ENCODE assay signal across 22 cellular contexts in the genomic region with DNA sequence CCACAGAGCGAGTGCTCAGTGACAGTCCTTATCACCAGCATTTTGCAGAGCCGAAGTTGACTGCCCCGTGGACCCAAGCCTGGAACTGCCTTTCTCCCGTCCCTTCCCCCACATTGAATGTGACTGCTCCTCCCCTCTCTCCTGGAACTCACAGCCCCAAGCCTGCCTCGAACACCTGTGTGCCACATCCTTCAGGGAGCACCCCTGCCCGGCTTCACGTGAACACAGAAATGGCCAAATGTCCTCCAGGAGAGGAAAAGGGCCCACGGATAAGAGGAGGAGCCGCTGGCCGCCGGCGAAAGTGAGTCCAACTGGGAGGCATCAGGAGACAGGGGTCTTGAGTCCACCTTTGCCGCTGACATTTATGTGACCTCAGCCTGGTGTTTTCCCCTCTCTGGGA. TPM values are rescaled to one million over a fixed set of nuclear protein-coding genes. Genes with fewer than 3 reads are reported as not detected.
DNase-seq lines count a peak whose midpoint lies in the region; ATAC-seq and TF ChIP-seq lines count a peak whose summit lies in the region.
"Had no signal": no experiment of that assay in that cellular context is flagged by ENCODE, and none has a peak within 500 bp of the region (broad histone marks: within the 10 kb centered on the region; RNA-seq: fewer than 3 reads in every experiment).

No MANE protein-coding gene starts in this region.

- no peaks in the 10 kb centered on the region for H3K9me3 ChIP-seq in BE2C
- H3K9me3 ChIP-seq in HUES64 (ENCODE audit: insufficient read depth, low read depth, low read length) = no peaks in the 10 kb centered on the region
- no peaks in the 10 kb centered on the region for H3K9me3 ChIP-seq in endodermal cell (ENCODE audit: control insufficient read depth, low read length)
- no peaks in the 10 kb centered on the region for H3K9me3 ChIP-seq in neuronal stem cell (replicated peaks in 1 of 2; ENCODE audit: control insufficient read depth in 2 of 2, insufficient read depth in 1 of 2, low read depth in 1 of 2, low read length in 2 of 2)
- H3K9me3 ChIP-seq: gastroesophageal sphincter, left ventricle myocardium inferior, right atrium auricular region had no signal

- WGBS in HUES64 = 52% methylated on average over 13 of the region's 13 CpGs
- 79 to 85% methylated on average over 6 to 13 of the region's 13 CpGs for WGBS in endodermal cell (ENCODE audit: insufficient coverage in 1 of 2, insufficient read length in 1 of 2), 2 experiments
- no CpG with 5 or more reads among the region's 13 CpGs for WGBS in neuronal stem cell (ENCODE audit: extremely low coverage in 2 of 2, insufficient read length in 2 of 2, insufficient replicate concordance in 1 of 2), 2 donors

- no peak overlapping the region for H3K27ac Mint-ChIP-seq in endodermal cell
- H3K27ac Mint-ChIP-seq: activated CD4-positive, alpha-beta T cell treated with anti-CD3 and anti-CD28 coated beads, Interleukin-2, amount 10 ng/mL, durations not matched to agents 7 days and 5 days; T-helper 1 cell treated with Interleukin-12 subunit alpha and Interleukin-12 subunit beta and Interleukin-4 antibody, amounts not matched to agents 30 μg/mL and 1 μg/mL, for 36 hours had no signal

- H4K91ac ChIP-seq in neuronal stem cell (ENCODE audit: low read depth, low read length, poor library complexity) = peak overlapping the region; percentile 64

- H3K36me3 Mint-ChIP-seq in endodermal cell (ENCODE audit: low read depth) = peaks cover 32% of the 10 kb centered on the region

- ATAC-seq in left colon = no peak
- ATAC-seq in GM19324 (IDR thresholded peaks at IDR 0.05; ENCODE audit: low FRiP score, unreplicated experiment) = no peak

- H3K14ac ChIP-seq in neuronal stem cell (ENCODE audit: low read length) = peak overlapping the region; percentile 97

- no peak overlapping the region; the same call in 1 of the 2 replicates for H3K27ac ChIP-seq in HUES64 (ENCODE audit: low read depth, low read length)
- no peak overlapping the region for H3K27ac ChIP-seq in endodermal cell (ENCODE audit: low read depth, low read length)
- H3K27ac ChIP-seq in neuronal stem cell (replicated peaks; ENCODE audit: low read length) = no peak overlapping the region
- H3K27ac ChIP-seq: cardiac muscle cell, gastroesophageal sphincter, GM23248, left ventricle myocardium inferior, PC-9, right atrium auricular region had no signal

- peak overlapping the region; percentile 90 for H2AK5ac ChIP-seq in neuronal stem cell (ENCODE audit: low read depth, low read length)

- peaks cover 14% of the 10 kb centered on the region for H3K4me1 ChIP-seq in BE2C
- H3K4me1 ChIP-seq in HUES64 (ENCODE audit: insufficient read depth, low read length) = peaks cover 7% of the 10 kb centered on the region
- no peaks in the 10 kb centered on the region for H3K4me1 ChIP-seq in endodermal cell (ENCODE audit: control insufficient read depth, insufficient read depth, low read length)
- H3K4me1 ChIP-seq in neuronal stem cell (ENCODE audit: control insufficient read depth in 2 of 2, insufficient read depth in 1 of 2, low read depth in 1 of 2, low read length in 2 of 2) = peaks cover 7 to 13% of the 10 kb centered on the region in 2 donors
- H3K4me1 ChIP-seq: left ventricle myocardium inferior had no signal

- H3K27me3 ChIP-seq in BE2C = no peaks in the 10 kb centered on the region
- H3K27me3 ChIP-seq in HUES64 (ENCODE audit: insufficient read depth, low read length) = no peaks in the 10 kb centered on the region
- H3K27me3 ChIP-seq in endodermal cell (ENCODE audit: control insufficient read depth, insufficient read depth, low read length, poor library complexity, severe bottlenecking) = no peaks in the 10 kb centered on the region
- H3K27me3 ChIP-seq in neuronal stem cell (ENCODE audit: control insufficient read depth in 3 of 3, insufficient read depth in 3 of 3, low read depth in 1 of 3, low read length in 3 of 3) = no peaks in the 10 kb centered on the region
- H3K27me3 ChIP-seq: cardiac muscle cell, gastroesophageal sphincter, right atrium auricular region had no signal

- H2BK15ac ChIP-seq in neuronal stem cell (ENCODE audit: low read length) = no peak overlapping the region

- peak overlapping the region; percentile 93 for H3K4ac ChIP-seq in neuronal stem cell (ENCODE audit: low read length)

- no peak overlapping the region for H3K4me3 Mint-ChIP-seq in endodermal cell
- H3K4me3 Mint-ChIP-seq: activated CD4-positive, alpha-beta T cell treated with anti-CD3 and anti-CD28 coated beads, Interleukin-2, amount 10 ng/mL, durations not matched to agents 7 days and 5 days; T-helper 1 cell treated with Interleukin-12 subunit alpha and Interleukin-12 subunit beta and Interleukin-4 antibody, amounts not matched to agents 30 μg/mL and 1 μg/mL, for 36 hours had no signal

- no peak overlapping the region for H2AFZ ChIP-seq in neuronal stem cell (ENCODE audit: low read length)
- H2AFZ ChIP-seq: GM23248, PC-9 had no signal

- no peaks in the 10 kb centered on the region for H3K9me3 Mint-ChIP-seq in endodermal cell
- H3K9me3 Mint-ChIP-seq: activated CD4-positive, alpha-beta T cell treated with anti-CD3 and anti-CD28 coated beads, Interleukin-2, amount 10 ng/mL, durations not matched to agents 7 days and 5 days; T-helper 1 cell treated with Interleukin-12 subunit alpha and Interleukin-12 subunit beta and Interleukin-4 antibody, amounts not matched to agents 30 μg/mL and 1 μg/mL, for 36 hours had no signal

- H3K36me3 ChIP-seq in BE2C = peaks cover 22% of the 10 kb centered on the region
- H3K36me3 ChIP-seq in HUES64 (ENCODE audit: insufficient read depth, low read length) = peaks cover 25% of the 10 kb centered on the region
- peaks cover 27% of the 10 kb centered on the region for H3K36me3 ChIP-seq in endodermal cell (ENCODE audit: control insufficient read depth, insufficient read depth, low read length)
- peaks cover 20 to 37% of the 10 kb centered on the region in 2 donors for H3K36me3 ChIP-seq in neuronal stem cell (replicated peaks in 1 of 2; ENCODE audit: control insufficient read depth in 2 of 2, insufficient read depth in 2 of 2, low read length in 2 of 2)
- H3K36me3 ChIP-seq: right atrium auricular region had no signal

- no peak overlapping the region for H2BK12ac ChIP-seq in neuronal stem cell (ENCODE audit: low read length)

- H2BK120ac ChIP-seq in neuronal stem cell (ENCODE audit: low read depth, low read length) = peak overlapping the region; percentile 87

- H3K9ac ChIP-seq in HUES64 (ENCODE audit: low read depth, low read length) (0 out of 2 replicates have a peak overlapping the region, but pooled peaks have one; percentile 1), endodermal cell (ENCODE audit: extremely low read depth, low read length, poor library complexity, severe bottlenecking) (no peak overlapping the region), neuronal stem cell (ENCODE audit: low read depth, low read length, poor library complexity) (peak overlapping the region; percentile 81)
- H3K9ac ChIP-seq: GM23248 had no signal

- H3K79me1 ChIP-seq in neuronal stem cell (ENCODE audit: low read depth, low read length) = no peaks in the 10 kb centered on the region

- peak overlapping the region; percentile 45 for H3K4me2 ChIP-seq in neuronal stem cell (ENCODE audit: insufficient read depth, low read length, poor library complexity, severe bottlenecking)
- H3K4me2 ChIP-seq: PC-9 had no signal

- H3K4me3 ChIP-seq in BE2C (ENCODE audit: low read depth, low read length) (peak overlapping the region; percentile 34), HUES64 (ENCODE audit: low read length) (peak overlapping the region; percentile 49), endodermal cell (ENCODE audit: low read length) (no peak overlapping the region), neuronal stem cell (ENCODE audit: low read length in 2 of 2) (no peak overlapping the region)
- H3K4me3 ChIP-seq: cardiac muscle cell, GM12878, GM23248, PC-9 had no signal

- H2BK5ac ChIP-seq in neuronal stem cell (ENCODE audit: low read length) = no peak overlapping the region

- no peak overlapping the region for H3K23ac ChIP-seq in neuronal stem cell (ENCODE audit: low read depth, low read length, poor library complexity)

- H3K4me1 Mint-ChIP-seq in endodermal cell = peaks cover 6% of the 10 kb centered on the region

- no peak for TF ChIP-seq CTCF in BE2C (IDR thresholded peaks at IDR 0.05; ENCODE audit: low read depth, low read length)
- TF ChIP-seq CTCF in endodermal cell (conservative IDR thresholded peaks at IDR 0.05) = no peak

- peak overlapping the region; percentile 19 for H4K8ac ChIP-seq in neuronal stem cell (ENCODE audit: low read depth, low read length)

- DNase-seq in BE2C = no peak
- peak; percentile 65 for DNase-seq in endodermal cell
- no peak for DNase-seq in neuronal stem cell (ENCODE audit: low spot score)
- DNase-seq in AG08395 (ENCODE audit: low spot score) = no peak
- no peak for DNase-seq in left colon
- DNase-seq in amygdala (lab: John Stamatoyannopoulos, UW) = no peak
- DNase-seq: activated CD8-positive, alpha-beta memory T cell treated with anti-CD3 and anti-CD28 coated beads, Interleukin-2, amount 50 U/mL, for 48 hours; CD4-positive, alpha-beta memory T cell; NCI-H1930; NCI-H446; occipital lobe had no signal

- intact Hi-C loops in left colon (cut with DNase I, micrococcal nuclease) = no loop called here

- no peaks in the 10 kb centered on the region for H3K27me3 Mint-ChIP-seq in endodermal cell (ENCODE audit: insufficient read depth)
- H3K27me3 Mint-ChIP-seq: activated CD4-positive, alpha-beta T cell treated with anti-CD3 and anti-CD28 coated beads, Interleukin-2, amount 10 ng/mL, durations not matched to agents 7 days and 5 days; CD4-positive, alpha-beta memory T cell had no signal

- peak overlapping the region; percentile 94 for H3K18ac ChIP-seq in neuronal stem cell (ENCODE audit: low read length)

RNA-seq across cellular contexts. Expression of a gene that starts 16.2 kb away (rescaled TPM):
- 97.6 TPM for polyA plus RNA-seq in BE2C (2012; ENCODE audit: insufficient read depth, insufficient read length, low read depth)
- 4.5 TPM for polyA plus RNA-seq in HUES64 (2013, experiment 1 of 2)
- polyA plus RNA-seq in HUES64 (2013, experiment 2 of 2) = 6.1 TPM
- total RNA-seq in endodermal cell = 10 to 100 TPM; 23.0 to 34.4 TPM
- 25.5 TPM for polyA plus RNA-seq in endodermal cell (2013, experiment 1 of 2)
- 16.4 TPM for polyA plus RNA-seq in endodermal cell (2013, experiment 2 of 2)
- 20.3 TPM for polyA plus RNA-seq in neuronal stem cell (2013, experiment 1 of 2)
- polyA plus RNA-seq in neuronal stem cell (2013, experiment 2 of 2) = 17.6 TPM
- 1 to 10 TPM; 4.7 to 6.9 TPM for total RNA-seq in left colon

RNA-seq across cellular contexts. Expression of a gene that starts 19.8 kb away (rescaled TPM):
- 447 TPM for polyA plus RNA-seq in BE2C (2012; ENCODE audit: insufficient read depth, insufficient read length, low read depth)
- 64.4 TPM for polyA plus RNA-seq in HUES64 (2013, experiment 1 of 2)
- 58.6 TPM for polyA plus RNA-seq in HUES64 (2013, experiment 2 of 2)
- total RNA-seq in endodermal cell = 10 to 100 TPM; 62.2 to 67.2 TPM
- 55.9 TPM for polyA plus RNA-seq in endodermal cell (2013, experiment 1 of 2)
- 66.2 TPM for polyA plus RNA-seq in endodermal cell (2013, experiment 2 of 2)
- 69.9 TPM for polyA plus RNA-seq in neuronal stem cell (2013, experiment 1 of 2)
- 73.3 TPM for polyA plus RNA-seq in neuronal stem cell (2013, experiment 2 of 2)
- total RNA-seq in left colon = 10 to 100 TPM; 39.0 to 48.2 TPM

RNA-seq across cellular contexts. Expression of a gene that starts 20.0 kb away (rescaled TPM):
- polyA plus RNA-seq in BE2C (2012; ENCODE audit: insufficient read depth, insufficient read length, low read depth) = 20.2 TPM
- 5.5 TPM for polyA plus RNA-seq in HUES64 (2013, experiment 1 of 2)
- 4.4 TPM for polyA plus RNA-seq in HUES64 (2013, experiment 2 of 2)
- 10 to 100 TPM in 1 of 2 donors, 1 to 10 TPM in 1; 8.9 to 11.1 TPM for total RNA-seq in endodermal cell
- 4.6 TPM for polyA plus RNA-seq in endodermal cell (2013, experiment 1 of 2)
- polyA plus RNA-seq in endodermal cell (2013, experiment 2 of 2) = 4.4 TPM
- 3.3 TPM for polyA plus RNA-seq in neuronal stem cell (2013, experiment 1 of 2)
- 3.4 TPM for polyA plus RNA-seq in neuronal stem cell (2013, experiment 2 of 2)
- 10 to 100 TPM in 1 of 2 donors, 1 to 10 TPM in 1; 8.5 to 10.0 TPM for total RNA-seq in left colon

RNA-seq across cellular contexts. Expression of a gene that starts 35.4 kb away (rescaled TPM):
- 46.5 TPM for polyA plus RNA-seq in BE2C (2012; ENCODE audit: insufficient read depth, insufficient read length, low read depth)
- polyA plus RNA-seq in HUES64 (2013, experiment 1 of 2) = 13.1 TPM
- polyA plus RNA-seq in HUES64 (2013, experiment 2 of 2) = 10.2 TPM
- total RNA-seq in endodermal cell (100 to 1,000 TPM in 1 of 2 donors, 10 to 100 TPM in 1; 76.9 to 109 TPM), left colon (100 to 1,000 TPM in 1 of 2 donors, 10 to 100 TPM in 1; 89.5 to 131 TPM)
- polyA plus RNA-seq in endodermal cell (2013, experiment 1 of 2) = 10.1 TPM
- 10.6 TPM for polyA plus RNA-seq in endodermal cell (2013, experiment 2 of 2)
- polyA plus RNA-seq in neuronal stem cell (2013, experiment 1 of 2) = 17.1 TPM
- 16.7 TPM for polyA plus RNA-seq in neuronal stem cell (2013, experiment 2 of 2)

RNA-seq across cellular contexts. Expression of a gene that starts 35.6 kb away (rescaled TPM):
- polyA plus RNA-seq in BE2C (2012; ENCODE audit: insufficient read depth, insufficient read length, low read depth) = 0.80 TPM
- 2.5 TPM for polyA plus RNA-seq in HUES64 (2013, experiment 1 of 2)
- 3.6 TPM for polyA plus RNA-seq in HUES64 (2013, experiment 2 of 2)
- total RNA-seq in endodermal cell (1 to 10 TPM; 6.1 to 9.1 TPM), left colon (under 1 TPM; 0.70 to 0.78 TPM)
- 12.5 TPM for polyA plus RNA-seq in endodermal cell (2013, experiment 1 of 2)
- 10.6 TPM for polyA plus RNA-seq in endodermal cell (2013, experiment 2 of 2)
- polyA plus RNA-seq in neuronal stem cell (2013, experiment 1 of 2) = 20.6 TPM
- polyA plus RNA-seq in neuronal stem cell (2013, experiment 2 of 2) = 19.3 TPM
- total RNA-seq: CD4-positive, alpha-beta memory T cell had no signal
- polyA plus RNA-seq: CD4-positive, alpha-beta memory T cell had no signal

Comparison
In these comparisons a context has a peak if more than half of its experiments do, and no peak if none do; other contexts are left out.
1. H3K4me3 ChIP-seq: peak in BE2C (single experiment) and HUES64 (single experiment); none in endodermal cell (single experiment) and neuronal stem cell (0 of 2).